ENCODE assay signal across 12 cellular contexts in the genomic region with DNA sequence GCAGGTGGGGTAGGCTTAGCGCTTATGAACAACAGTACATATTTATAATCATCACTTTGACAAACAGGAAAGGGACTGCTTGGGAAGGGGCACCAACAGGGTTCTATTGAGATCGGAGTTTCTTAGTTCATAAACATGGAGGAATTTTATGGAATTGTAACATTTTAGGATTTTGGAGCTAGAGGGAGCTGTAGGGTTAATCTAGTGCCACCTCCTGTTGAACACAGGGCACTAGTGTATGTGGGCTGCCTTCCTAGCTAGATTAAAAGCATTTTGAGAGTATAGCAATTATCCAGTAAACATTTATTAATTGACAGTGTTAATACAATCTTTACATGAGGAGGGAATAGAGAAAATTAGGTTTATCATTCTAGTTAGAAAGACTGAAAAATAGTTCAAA. TPM values are rescaled to one million over a fixed set of nuclear protein-coding genes. Genes with fewer than 3 reads are reported as not detected.
A peak's percentile ranks its signal among the peaks of the same experiment; 100 is the strongest.
DNase-seq lines count a peak whose midpoint lies in the region; ATAC-seq and TF ChIP-seq lines count a peak whose summit lies in the region.
"Had no signal": no experiment of that assay in that cellular context is flagged by ENCODE, and none has a peak within 500 bp of the region (broad histone marks: within the 10 kb centered on the region; RNA-seq: fewer than 3 reads in every experiment).

No MANE protein-coding gene starts in this region.

- H3K4me3 ChIP-seq in HEK293 (ENCODE audit: low read depth, low read length) = no peak overlapping the region

- H3K36me3 ChIP-seq in HEK293 (ENCODE audit: control insufficient read depth in 2 of 2, insufficient read depth in 1 of 2, low read length in 2 of 2) = no peaks in the 10 kb centered on the region

- H3K4me3 Mint-ChIP-seq in naive thymus-derived CD8-positive, alpha-beta T cell = no peak overlapping the region
- no peak overlapping the region for H3K4me3 Mint-ChIP-seq in mesothelial cell of epicardium

- CTCF ChIA-PET in HEK293 (lab: Yijun Ruan, JAX) = interaction anchor here (0.6 to 2.7 kb wide), 38 partner anchors 9 to 1171 kb away, joined by 3 to 18 read pairs (median 5); no protein-coding TSS in a partner anchor

- H3K4me1 Mint-ChIP-seq in naive thymus-derived CD8-positive, alpha-beta T cell = peaks cover 0 to 2% (median under 1%) of the 10 kb centered on the region in 4 donors
- peaks cover 3% of the 10 kb centered on the region for H3K4me1 Mint-ChIP-seq in mesothelial cell of epicardium

- ATAC-seq in naive thymus-derived CD8-positive, alpha-beta T cell = no peak
- no peak for ATAC-seq in GM18861 (IDR thresholded peaks at IDR 0.05; ENCODE audit: unreplicated experiment)

- H3K4me1 ChIP-seq in HEK293 (ENCODE audit: control insufficient read depth, insufficient read depth, low read length) = 0 out of 2 replicates have a peak, but pooled peaks cover 2% of the 10 kb centered on the region

- peak; percentile 27 for DNase-seq in COR-L47 (lab: John Stamatoyannopoulos, UW)
- DNase-seq in SW480 (ENCODE audit: low spot score) = peak; percentile 18
- DNase-seq in iPS-NIHi7 (ENCODE audit: extremely low spot score) = peak; percentile 26
- no peak for DNase-seq in naive thymus-derived CD8-positive, alpha-beta T cell
- DNase-seq in foreskin melanocyte = no peak
- no peak for DNase-seq in mesothelial cell of epicardium (ENCODE audit: low spot score in 2 of 2, unreplicated experiment in 2 of 2)
- DNase-seq: activated naive CD4-positive, alpha-beta T cell treated with anti-CD3 and anti-CD28 coated beads, Interleukin-2, amount 50 U/mL, for 16 hours; GDM1; NCI-H2081 treated with DMSO at 0.1 percent for 48 hours had no signal

- H3K27me3 Mint-ChIP-seq in naive thymus-derived CD8-positive, alpha-beta T cell = peaks cover 18 to 37% (median 27%) of the 10 kb centered on the region in 5 donors
- H3K27me3 Mint-ChIP-seq in mesothelial cell of epicardium (ENCODE audit: low read depth) = peaks cover 41% of the 10 kb centered on the region

- H3K36me3 Mint-ChIP-seq in naive thymus-derived CD8-positive, alpha-beta T cell = no peaks in the 10 kb centered on the region
- H3K36me3 Mint-ChIP-seq in mesothelial cell of epicardium = no peaks in the 10 kb centered on the region

- peak; percentile 49; the same call in 1 of the 2 replicates for TF ChIP-seq CTCF in HEK293 (tag by site-specific recombination; IDR thresholded peaks at IDR 0.05)
- no peak for TF ChIP-seq CTCF in mesothelial cell of epicardium (IDR thresholded peaks at IDR 0.05; ENCODE audit: unreplicated experiment)

- POLR2A ChIA-PET in HEK293 (lab: Yijun Ruan, JAX) = interaction anchor here (1.1 to 1.2 kb wide), 2 partner anchors 21 to 36 kb away, joined by 3 to 4 read pairs; no protein-coding TSS in a partner anchor
- POLR2A ChIA-PET in naive thymus-derived CD8-positive, alpha-beta T cell (lab: Charles Lee) = no interaction called here

- H3K9me3 ChIP-seq in HEK293 (ENCODE audit: control insufficient read depth, insufficient read depth, low read depth, low read length) = no peaks in the 10 kb centered on the region

- no peak overlapping the region for H3K27ac Mint-ChIP-seq in naive thymus-derived CD8-positive, alpha-beta T cell
- no peak overlapping the region for H3K27ac Mint-ChIP-seq in mesothelial cell of epicardium

- H3K27ac ChIP-seq in HEK293 (ENCODE audit: extremely low read depth, low read depth, low read length) = no peak overlapping the region
- H3K27ac ChIP-seq: HL-60 had no signal

- H3K9me3 Mint-ChIP-seq in naive thymus-derived CD8-positive, alpha-beta T cell = no peaks in the 10 kb centered on the region
- no peaks in the 10 kb centered on the region for H3K9me3 Mint-ChIP-seq in mesothelial cell of epicardium

TF ChIP-seq in HEK293, 187 proteins besides CTCF, POLR2A, EP300 and RAD21:
- no peak for TF ChIP-seq ZNF785 (tag by site-specific recombination; IDR thresholded peaks at IDR 0.05)
- peak; percentile 79 for TF ChIP-seq SCRT1 (tag by site-specific recombination; IDR thresholded peaks at IDR 0.05; ENCODE audit: borderline replicate concordance)
- TF ChIP-seq, protein P1, sequence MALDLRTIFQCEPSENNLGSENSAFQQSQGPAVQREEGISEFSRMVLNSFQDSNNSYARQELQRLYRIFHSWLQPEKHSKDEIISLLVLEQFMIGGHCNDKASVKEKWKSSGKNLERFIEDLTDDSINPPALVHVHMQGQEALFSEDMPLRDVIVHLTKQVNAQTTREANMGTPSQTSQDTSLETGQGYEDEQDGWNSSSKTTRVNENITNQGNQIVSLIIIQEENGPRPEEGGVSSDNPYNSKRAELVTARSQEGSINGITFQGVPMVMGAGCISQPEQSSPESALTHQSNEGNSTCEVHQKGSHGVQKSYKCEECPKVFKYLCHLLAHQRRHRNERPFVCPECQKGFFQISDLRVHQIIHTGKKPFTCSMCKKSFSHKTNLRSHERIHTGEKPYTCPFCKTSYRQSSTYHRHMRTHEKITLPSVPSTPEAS (tag by site-specific recombination; IDR thresholded peaks at IDR 0.05) = 0 out of 2 replicates have a peak, but pooled peaks have one; percentile 12
- no peak for TF ChIP-seq KLF8 (tag by site-specific recombination; IDR thresholded peaks at IDR 0.05)
- TF ChIP-seq SCRT2 (tag by site-specific recombination; IDR thresholded peaks at IDR 0.05) = peak; percentile 81
- TF ChIP-seq ZNF654 (tag by site-specific recombination; IDR thresholded peaks at IDR 0.05; ENCODE audit: low read depth) = peak; percentile 50
- TF ChIP-seq ZNF214 (tag by site-specific recombination; IDR thresholded peaks at IDR 0.05; ENCODE audit: borderline replicate concordance) = no peak
- TF ChIP-seq ZNF560 (tag by site-specific recombination; IDR thresholded peaks at IDR 0.05; ENCODE audit: borderline replicate concordance) = no peak
- TF ChIP-seq ZNF37A (tag by site-specific recombination; IDR thresholded peaks at IDR 0.05) = no peak
- TF ChIP-seq, protein P2, sequence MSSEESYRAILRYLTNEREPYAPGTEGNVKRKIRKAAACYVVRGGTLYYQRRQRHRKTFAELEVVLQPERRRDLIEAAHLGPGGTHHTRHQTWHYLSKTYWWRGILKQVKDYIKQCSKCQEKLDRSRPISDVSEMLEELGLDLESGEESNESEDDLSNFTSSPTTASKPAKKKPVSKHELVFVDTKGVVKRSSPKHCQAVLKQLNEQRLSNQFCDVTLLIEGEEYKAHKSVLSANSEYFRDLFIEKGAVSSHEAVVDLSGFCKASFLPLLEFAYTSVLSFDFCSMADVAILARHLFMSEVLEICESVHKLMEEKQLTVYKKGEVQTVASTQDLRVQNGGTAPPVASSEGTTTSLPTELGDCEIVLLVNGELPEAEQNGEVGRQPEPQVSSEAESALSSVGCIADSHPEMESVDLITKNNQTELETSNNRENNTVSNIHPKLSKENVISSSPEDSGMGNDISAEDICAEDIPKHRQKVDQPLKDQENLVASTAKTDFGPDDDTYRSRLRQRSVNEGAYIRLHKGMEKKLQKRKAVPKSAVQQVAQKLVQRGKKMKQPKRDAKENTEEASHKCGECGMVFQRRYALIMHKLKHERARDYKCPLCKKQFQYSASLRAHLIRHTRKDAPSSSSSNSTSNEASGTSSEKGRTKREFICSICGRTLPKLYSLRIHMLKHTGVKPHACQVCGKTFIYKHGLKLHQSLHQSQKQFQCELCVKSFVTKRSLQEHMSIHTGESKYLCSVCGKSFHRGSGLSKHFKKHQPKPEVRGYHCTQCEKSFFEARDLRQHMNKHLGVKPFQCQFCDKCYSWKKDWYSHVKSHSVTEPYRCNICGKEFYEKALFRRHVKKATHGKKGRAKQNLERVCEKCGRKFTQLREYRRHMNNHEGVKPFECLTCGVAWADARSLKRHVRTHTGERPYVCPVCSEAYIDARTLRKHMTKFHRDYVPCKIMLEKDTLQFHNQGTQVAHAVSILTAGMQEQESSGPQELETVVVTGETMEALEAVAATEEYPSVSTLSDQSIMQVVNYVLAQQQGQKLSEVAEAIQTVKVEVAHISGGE (tag by site-specific recombination; conservative IDR thresholded peaks at IDR 0.05; ENCODE audit: low read depth) = no peak
- no peak for TF ChIP-seq ZFP69B (tag by site-specific recombination; IDR thresholded peaks at IDR 0.05)

RNA-seq across cellular contexts. Expression of a gene that starts 23.1 kb away (rescaled TPM):
- under 1 TPM; 0.63 to 0.65 TPM for total RNA-seq in naive thymus-derived CD8-positive, alpha-beta T cell
- under 1 TPM in 2 of 3 donors, not detected in 1; 0.08 to 0.51 TPM for polyA plus RNA-seq in naive thymus-derived CD8-positive, alpha-beta T cell
- total RNA-seq in mesothelial cell of epicardium = 2.8 to 3.7 TPM (median 3.1 TPM) in 3 replicates

RNA-seq across cellular contexts. Expression of a gene that starts 42.2 kb away (rescaled TPM):
- 10 to 100 TPM; 30.1 to 30.2 TPM for total RNA-seq in naive thymus-derived CD8-positive, alpha-beta T cell
- 10 to 100 TPM; 36.3 to 39.8 (median 38.0) TPM for polyA plus RNA-seq in naive thymus-derived CD8-positive, alpha-beta T cell
- 66.1 to 68.0 TPM (median 67.4 TPM) in 3 replicates for total RNA-seq in mesothelial cell of epicardium

Comparison
In these comparisons a context has a peak if more than half of its experiments do, and no peak if none do; other contexts are left out.
1. DNase-seq: peak in COR-L47 (single experiment), SW480 (single experiment) and iPS-NIHi7 (single experiment); none in naive thymus-derived CD8-positive, alpha-beta T cell (0 of 10), foreskin melanocyte (single experiment) and mesothelial cell of epicardium (0 of 2).